Comparison of ENCODE assay signal across 23 cellular contexts in the genomic region with DNA sequence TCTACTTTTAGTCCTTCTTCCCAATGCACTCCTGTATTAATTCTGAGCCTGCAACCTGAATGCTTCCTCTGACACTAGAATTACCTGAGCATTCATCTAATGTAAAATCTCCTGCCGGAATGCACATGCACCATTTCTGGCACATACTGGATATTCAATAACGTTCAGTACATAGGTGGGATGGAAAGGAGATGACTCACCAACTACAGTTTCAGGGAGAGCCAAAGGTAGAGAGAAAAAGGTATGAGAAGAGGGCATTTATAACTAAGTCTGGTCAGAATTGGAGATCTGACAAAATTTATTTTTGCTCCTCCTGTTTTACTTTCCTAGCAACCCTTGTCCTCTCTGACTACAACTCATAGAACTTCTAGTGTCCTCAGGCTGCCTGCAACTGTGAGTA.
"Had no signal": no experiment of that assay in that cellular context is flagged by ENCODE, and none has a peak within 500 bp of the region (broad histone marks: within the 10 kb centered on the region; RNA-seq: fewer than 3 reads in every experiment).

No MANE protein-coding gene starts in this region.

- H3K27me3 ChIP-seq: MG63 had no signal

- ATAC-seq: Panc1, Right ventricle myocardium inferior had no signal

- H3K4me2 ChIP-seq: SK-N-SH had no signal

- H3K27ac ChIP-seq: HL-60, RWPE1 had no signal

- H3K4me3 ChIP-seq: MG63 had no signal

- DNase-seq: KBM-7, MG63, NCI-H1092 treated with DMSO at 0.1 percent for 48 hours, NCI-H1436, NCI-H187, NCI-H2029, NCI-H2081 treated with DMSO at 0.1 percent for 48 hours, NCI-H2171, NCI-H226, NCI-H446, NCI-H510A, NCI-H524 treated with DMSO at 0.1 percent for 48 hours, NCI-H69, NCI-H774, SIG-M5, SK-N-SH, SW 1271, T-helper 1 cell had no signal

- H3K9me3 ChIP-seq: MG63, SK-N-SH had no signal

- H3K36me3 ChIP-seq: MG63 had no signal

- FAIRE-seq: HTR-8/SVneo had no signal

- H3K9ac ChIP-seq: SK-N-SH had no signal
